Comparison of ENCODE assay signal across 8 cellular contexts in genomic region chr2:64860321-64860751, GRCh38.
DNase-seq lines count a peak whose midpoint lies in the region; ATAC-seq, FAIRE-seq and TF ChIP-seq lines count a peak whose summit lies in the region.

No MANE protein-coding gene starts in this region.

- no peaks in the 10 kb centered on the region for H3K9me3 ChIP-seq in skeletal muscle satellite cell (replicated peaks; ENCODE audit: low read length)

- TF ChIP-seq CTCF in HFFc6 (IDR thresholded peaks at IDR 0.05): no peak

- H3K9ac ChIP-seq in skeletal muscle satellite cell (ENCODE audit: low read depth, low read length): peak overlapping the region; percentile 31

- peaks cover 51% of the 10 kb centered on the region for H3K4me1 ChIP-seq in skeletal muscle satellite cell (ENCODE audit: control insufficient read depth, insufficient read depth, low read length)

- H3K4me2 ChIP-seq in skeletal muscle satellite cell (ENCODE audit: low read length): peak overlapping the region; percentile 80

- H3K4me1 Mint-ChIP-seq in HFFc6 (ENCODE audit: low read depth): peaks cover 22% of the 10 kb centered on the region

- peak; percentile 34 for ATAC-seq in HG03342 (IDR thresholded peaks at IDR 0.05; ENCODE audit: unreplicated experiment)

- H3K4me3 ChIP-seq in skeletal muscle satellite cell (ENCODE audit: low read length): peak overlapping the region; percentile 56

- no peaks in the 10 kb centered on the region for H3K36me3 ChIP-seq in skeletal muscle satellite cell (ENCODE audit: insufficient read depth, low read length)

- H3K4me3 Mint-ChIP-seq in HFFc6: no peak overlapping the region

- no peaks in the 10 kb centered on the region for H3K36me3 Mint-ChIP-seq in HFFc6 (ENCODE audit: low read depth)

- no peaks in the 10 kb centered on the region for H3K27me3 ChIP-seq in skeletal muscle satellite cell (ENCODE audit: control insufficient read depth, insufficient read depth, low read length)

- peak; percentile 83 for FAIRE-seq in GM18507 (lab: Jason Lieb, UNC)

- no peaks in the 10 kb centered on the region for H3K9me3 Mint-ChIP-seq in HFFc6

- peak overlapping the region; percentile 77 for H3K27ac ChIP-seq in caudate nucleus (ENCODE audit: low read depth, low read length)

- H3K27me3 Mint-ChIP-seq in HFFc6 (ENCODE audit: insufficient read depth): no peaks in the 10 kb centered on the region; the same call in 1 of the 2 replicates

- no peak overlapping the region for H3K27ac Mint-ChIP-seq in HFFc6

- no peak for DNase-seq in GM18507 (ENCODE audit: extremely low spot score, insufficient read length, low read depth)
- no peak for DNase-seq in caudate nucleus (lab: John Stamatoyannopoulos, UW)
- DNase-seq in NCI-H748 (lab: John Stamatoyannopoulos, UW; ENCODE audit: unreplicated experiment): no peak
- DNase-seq in midbrain (lab: John Stamatoyannopoulos, UW): no peak
- DNase-seq in NCI-H1694 (lab: John Stamatoyannopoulos, UW): no peak
- no peak for DNase-seq in HFFc6
